Comparison of ENCODE assay signal across 25 cellular contexts in the genomic region with DNA sequence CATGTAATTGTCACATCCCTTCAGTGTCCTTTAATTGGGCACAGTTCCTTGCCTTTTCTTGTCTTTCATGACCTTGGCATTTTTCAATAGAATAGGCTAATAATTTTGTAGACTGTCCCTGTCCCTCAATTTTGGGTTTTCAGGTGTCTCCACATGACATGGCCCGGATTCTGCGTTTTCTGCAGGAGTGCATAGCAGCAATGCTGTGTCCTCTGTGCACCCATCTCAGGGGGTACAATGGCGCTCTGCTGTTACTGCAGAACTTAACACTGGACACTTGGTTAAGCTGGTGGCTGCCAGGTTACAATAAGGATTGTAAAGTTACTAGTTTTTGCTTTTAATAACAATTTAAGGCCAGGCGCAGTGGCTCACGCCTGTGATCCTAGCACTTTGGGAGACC.
"Had no signal": no experiment of that assay in that cellular context is flagged by ENCODE, and none has a peak within 500 bp of the region (broad histone marks: within the 10 kb centered on the region; RNA-seq: fewer than 3 reads in every experiment).

No MANE protein-coding gene starts in this region.

- H3K4me3 Mint-ChIP-seq: activated CD4-positive, alpha-beta T cell treated with anti-CD3 and anti-CD28 coated beads for 36 hours; activated CD8-positive, alpha-beta memory T cell treated with anti-CD3 and anti-CD28 coated beads, Interleukin-2, amount 10 ng/mL, durations not matched to agents 7 days and 5 days; activated CD8-positive, alpha-beta T cell treated with anti-CD3 and anti-CD28 coated beads, Interleukin-2, amount 10 ng/mL, durations not matched to agents 7 days and 5 days; activated naive CD8-positive, alpha-beta T cell; endodermal cell; nephron progenitor cell; WTC11 had no signal

- H3K27me3 Mint-ChIP-seq: activated CD4-positive, alpha-beta T cell treated with anti-CD3 and anti-CD28 coated beads for 36 hours; activated CD8-positive, alpha-beta memory T cell treated with anti-CD3 and anti-CD28 coated beads, Interleukin-2, amount 10 ng/mL, durations not matched to agents 7 days and 5 days; activated naive CD8-positive, alpha-beta T cell had no signal

- H3K27ac Mint-ChIP-seq: activated CD4-positive, alpha-beta T cell treated with anti-CD3 and anti-CD28 coated beads for 36 hours; activated CD8-positive, alpha-beta memory T cell treated with anti-CD3 and anti-CD28 coated beads, Interleukin-2, amount 10 ng/mL, durations not matched to agents 7 days and 5 days; activated CD8-positive, alpha-beta T cell treated with anti-CD3 and anti-CD28 coated beads, Interleukin-2, amount 10 ng/mL, durations not matched to agents 7 days and 5 days; activated naive CD8-positive, alpha-beta T cell; endodermal cell; nephron progenitor cell; WTC11 had no signal

- H3K36me3 Mint-ChIP-seq: activated naive CD8-positive, alpha-beta T cell; WTC11 had no signal

- H3K9me3 Mint-ChIP-seq: endodermal cell, nephron progenitor cell, WTC11 had no signal

- ATAC-seq: activated CD4-positive, alpha-beta T cell treated with anti-CD3 and anti-CD28 coated beads for 36 hours; activated CD8-positive, alpha-beta memory T cell treated with anti-CD3 and anti-CD28 coated beads, Interleukin-2, amount 10 ng/mL, durations not matched to agents 7 days and 5 days; activated CD8-positive, alpha-beta T cell treated with anti-CD3 and anti-CD28 coated beads, Interleukin-2, amount 10 ng/mL, durations not matched to agents 7 days and 5 days; body of pancreas; esophagus mucosa; foreskin keratinocyte; heart left ventricle; left lobe of liver; lower lobe of right lung; stimulated activated naive CD8-positive, alpha-beta T cell treated with anti-CD3 and anti-CD28 coated beads, Interleukin-15, Interleukin-2, amounts not matched to agents 100 U/mL and 50 U/mL, for 24 hours; WTC11 had no signal

- DNase-seq: activated CD4-positive, alpha-beta T cell treated with anti-CD3 and anti-CD28 coated beads for 36 hours; activated CD8-positive, alpha-beta memory T cell treated with anti-CD3 and anti-CD28 coated beads, Interleukin-2, amount 10 ng/mL, durations not matched to agents 7 days and 5 days; activated CD8-positive, alpha-beta T cell treated with anti-CD3 and anti-CD28 coated beads, Interleukin-2, amount 10 ng/mL, durations not matched to agents 7 days and 5 days; activated gamma-delta T cell; adrenal gland; body of pancreas; cerebellar nuclear complex; cortex of kidney; endodermal cell; foreskin keratinocyte; heart left ventricle; hypothalamus; kidney glomerular epithelial cell; lower lobe of right lung; mesendoderm; nephron progenitor cell; retina; stimulated activated naive CD8-positive, alpha-beta T cell treated with anti-CD3 and anti-CD28 coated beads, Interleukin-15, Interleukin-2, amounts not matched to agents 100 U/mL and 50 U/mL, for 24 hours; T-helper 2 cell; testis; transverse colon had no signal
